ENCODE assay signal across 8 cellular contexts in genomic region chr3:122679467-122680291, GRCh38. TPM values are rescaled to one million over a fixed set of nuclear protein-coding genes. Genes with fewer than 3 reads are reported as not detected.
DNase-seq lines count a peak whose midpoint lies in the region; ATAC-seq, FAIRE-seq and TF ChIP-seq lines count a peak whose summit lies in the region.

No MANE protein-coding gene starts in this region.

- H4K20me1 ChIP-seq in SK-N-SH (ENCODE audit: insufficient read depth) = no peaks in the 10 kb centered on the region

- H3K27me3 ChIP-seq in ACC112 (ENCODE audit: insufficient read depth, low read length) (no peaks in the 10 kb centered on the region), SK-N-SH (ENCODE audit: insufficient read depth) (no peaks in the 10 kb centered on the region), upper lobe of right lung (no peaks in the 10 kb centered on the region)

- H3K4me1 ChIP-seq in ACC112 (ENCODE audit: control insufficient read depth, insufficient read depth, low read length, unreplicated experiment) = peaks cover 45% of the 10 kb centered on the region
- peaks cover 12 to 16% of the 10 kb centered on the region in 2 experiments; a peak in 3 of 4 replicates for H3K4me1 ChIP-seq in SK-N-SH (ENCODE audit: control insufficient read depth in 1 of 2, insufficient read depth in 2 of 2, low read depth in 1 of 2, low read length in 1 of 2)
- peaks cover 44% of the 10 kb centered on the region for H3K4me1 ChIP-seq in upper lobe of right lung

- CTCF ChIA-PET in SK-N-SH (lab: Yijun Ruan, JAX) = interaction anchor here (0.6 to 5.8 kb wide), 38 partner anchors 8 to 1134 kb away, joined by 3 to 84 read pairs (median 5); partner anchors contain the start of genes DTX3L, FAM162A, KPNA1 and MIX23

- POLR2A ChIA-PET in SK-N-SH (lab: Yijun Ruan, JAX) = interaction anchor here (1.0 to 1.2 kb wide), 2 partner anchors 115 to 287 kb away, joined by 5 to 6 read pairs; partner anchors contain the start of genes DTX3L and PARP9

- no peak for TF ChIP-seq CTCF in SK-N-SH (IDR thresholded peaks at IDR 0.05)
- TF ChIP-seq CTCF in mesothelial cell of epicardium (IDR thresholded peaks at IDR 0.05; ENCODE audit: unreplicated experiment) = no peak
- no peak for TF ChIP-seq CTCF in upper lobe of right lung (IDR thresholded peaks at IDR 0.05)

- H3K9ac ChIP-seq in SK-N-SH = peak overlapping the region; percentile 88; the same call in 1 of the 2 replicates

- peak overlapping the region; percentile 97 for H3K4me3 ChIP-seq in ACC112 (ENCODE audit: low read depth, low read length)
- H3K4me3 ChIP-seq in SK-N-SH (ENCODE audit: low read depth in 2 of 2, low read length in 1 of 2) = peak overlapping the region in 1 of 2 experiments; percentile 76; a peak in 2 of 4 replicates
- H3K4me3 ChIP-seq in upper lobe of right lung = peak overlapping the region; percentile 65

- intact Hi-C loops in upper lobe of right lung (cut with DNase I) = loop anchor here (5.0 kb wide), 1 partner anchor 117 kb away; the partner anchor contains the start of genes DTX3L and PARP9

- H3K27ac ChIP-seq in ACC112 (ENCODE audit: low read depth, low read length) (peak overlapping the region; percentile 80), SK-N-SH (ENCODE audit: low read depth in 2 of 2, low read length in 1 of 2) (peak overlapping the region in 1 of 2 experiments; percentile 64; a peak in 1 of 4 replicates), upper lobe of right lung (peak overlapping the region; percentile 95)

- H2AFZ ChIP-seq in ACC112 (ENCODE audit: low read length, unreplicated experiment) = peak overlapping the region; percentile 77
- peak overlapping the region; percentile 99 for H2AFZ ChIP-seq in SK-N-SH (ENCODE audit: low read depth)

- H3K36me3 Mint-ChIP-seq in mesothelial cell of epicardium = no peaks in the 10 kb centered on the region

- peaks cover 20% of the 10 kb centered on the region for H3F3A ChIP-seq in SK-N-SH (replicated peaks; ENCODE audit: insufficient read depth)

- H3K4me1 Mint-ChIP-seq in mesothelial cell of epicardium = peaks cover 37% of the 10 kb centered on the region

- no peaks in the 10 kb centered on the region for H3K9me2 ChIP-seq in SK-N-SH

- no peak for TF ChIP-seq RAD21 in SK-N-SH (IDR thresholded peaks at IDR 0.05; ENCODE audit: low read length)

- peak; percentile 18 for ATAC-seq in HG03432 (IDR thresholded peaks at IDR 0.05; ENCODE audit: unreplicated experiment)
- peak; percentile 13 for ATAC-seq in upper lobe of right lung

- H3K27me3 Mint-ChIP-seq in mesothelial cell of epicardium (ENCODE audit: low read depth) = no peaks in the 10 kb centered on the region

- peak overlapping the region; percentile 94 for H3K27ac Mint-ChIP-seq in mesothelial cell of epicardium

- H3K9me3 ChIP-seq in SK-N-SH (no peaks in the 10 kb centered on the region), upper lobe of right lung (no peaks in the 10 kb centered on the region)

- peak overlapping the region; percentile 88 for H3K4me2 ChIP-seq in SK-N-SH

- no peak for TF ChIP-seq EP300 in SK-N-SH (IDR thresholded peaks at IDR 0.05; ENCODE audit: borderline replicate concordance in 1 of 2, low read depth in 1 of 2, low read length in 1 of 2)

- no peak for TF ChIP-seq POLR2A in GM12892 (IDR thresholded peaks at IDR 0.05; ENCODE audit: low read depth, low read length)

- H3K9me3 Mint-ChIP-seq in mesothelial cell of epicardium = no peaks in the 10 kb centered on the region

- H3K79me2 ChIP-seq in ACC112 (ENCODE audit: control insufficient read depth, insufficient read depth, low read length, unreplicated experiment) (peaks cover 40% of the 10 kb centered on the region), SK-N-SH (ENCODE audit: insufficient read depth) (peaks cover 4% of the 10 kb centered on the region; the same call in 1 of the 2 replicates)

- peak; percentile 87 for FAIRE-seq in GM12892 (lab: Jason Lieb, UNC)

- H3K36me3 ChIP-seq in ACC112 (ENCODE audit: insufficient read depth, low read length) (peaks cover 6% of the 10 kb centered on the region; the same call in 1 of the 2 replicates), SK-N-SH (replicated peaks in 1 of 2; ENCODE audit: control insufficient read depth in 1 of 2, insufficient read depth in 2 of 2, low read length in 1 of 2) (no peaks in the 10 kb centered on the region), upper lobe of right lung (no peaks in the 10 kb centered on the region)

- DNase-seq in GM12892 (ENCODE audit: insufficient read length) (no peak), SK-N-SH (no peak), dermis blood vessel endothelial cell (peak; percentile 49), mesothelial cell of epicardium (ENCODE audit: low spot score in 2 of 2, unreplicated experiment in 2 of 2) (no peak), upper lobe of right lung (peak; percentile 64)
- no peak for DNase-seq in stimulated activated naive CD4-positive, alpha-beta T cell treated with Interleukin-2 at 50 U/mL for 16 hours (lab: John Stamatoyannopoulos, UW)

- peak overlapping the region; percentile 87 for H3K4me3 Mint-ChIP-seq in mesothelial cell of epicardium

- WGBS in SK-N-SH (ENCODE audit: low lambda C conversion rate) = 65% methylated on average over 17 of the region's 18 CpGs

TF ChIP-seq in SK-N-SH, 30 proteins besides CTCF, POLR2A, EP300 and RAD21:
- TF ChIP-seq POLR2AphosphoS5 (IDR thresholded peaks at IDR 0.05; ENCODE audit: low read depth, low read length) = no peak

RNA-seq across cellular contexts. Expression of gene PARP14, which starts 1.0 kb away (rescaled TPM):
- 56.7 TPM for polyA plus RNA-seq in GM12892 (2012; ENCODE audit: missing spikeins)
- 9.2 and 11.0 TPM in 2 replicates for polyA plus RNA-seq in SK-N-SH (2012; rRNA removed)
- polyA plus RNA-seq in SK-N-SH (2012; cell fraction: cytosol; rRNA removed) = 7.3 and 7.6 TPM in 2 replicates
- polyA plus RNA-seq in SK-N-SH (2012; cell fraction: nucleus; rRNA removed) = 23.7 and 34.4 TPM in 2 replicates
- total RNA-seq in dermis blood vessel endothelial cell (135 and 161 TPM in 2 replicates), mesothelial cell of epicardium (39.7 to 46.3 TPM (median 40.5 TPM) in 3 replicates), upper lobe of right lung (131 TPM)

Comparison
In these comparisons a context has a peak if more than half of its experiments do, and no peak if none do; other contexts are left out.
1. DNase-seq: peak in dermis blood vessel endothelial cell (single experiment) and upper lobe of right lung (single experiment); none in GM12892 (single experiment), SK-N-SH (single experiment), mesothelial cell of epicardium (0 of 2) and stimulated activated naive CD4-positive, alpha-beta T cell treated with Interleukin-2 at 50 U/mL for 16 hours (single experiment).